Comparison of ENCODE assay signal across 31 cellular contexts in the genomic region with DNA sequence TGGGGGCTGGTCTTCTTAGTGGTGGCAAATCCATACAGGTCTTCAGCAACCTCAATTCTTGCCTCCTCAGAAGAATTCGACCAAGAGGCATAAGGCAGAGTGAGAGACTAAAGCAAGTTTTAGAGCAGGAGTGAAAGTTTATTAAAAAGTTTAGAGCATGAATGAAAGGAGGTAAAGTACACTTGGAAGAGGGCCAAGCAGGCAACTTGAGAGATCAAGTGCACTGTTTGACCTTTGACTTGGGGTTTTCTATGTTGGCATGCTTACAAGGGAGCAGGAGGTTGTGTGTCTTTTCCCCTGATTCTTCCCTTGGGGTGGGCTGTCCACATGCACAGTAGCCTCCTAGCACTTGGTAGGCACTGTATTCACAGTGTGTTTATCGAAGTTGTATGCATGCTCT.
"Had no signal": no experiment of that assay in that cellular context is flagged by ENCODE, and none has a peak within 500 bp of the region (broad histone marks: within the 10 kb centered on the region; RNA-seq: fewer than 3 reads in every experiment).

No MANE protein-coding gene starts in this region.

- DNase-seq: naive thymus-derived CD8-positive, alpha-beta T cell; occipital lobe; ovary; posterior cingulate gyrus; psoas muscle; right cardiac atrium; right lobe of liver; sigmoid colon; spleen; stimulated activated CD4-positive, alpha-beta T cell treated with anti-CD3 and anti-CD28 coated beads, Interleukin-12 subunit alpha, Interleukin-12 subunit beta, amount 100 ng/mL, for 4 hours; stimulated activated CD4-positive, alpha-beta T cell treated with anti-CD3 and anti-CD28 coated beads, Interleukin-1b, Interleukin-23, amount 100 ng/mL, for 48 hours; stimulated activated CD4-positive, alpha-beta T cell treated with anti-CD3 and anti-CD28 coated beads, Interleukin-4, amount 100 ng/mL, for 1 hour; stimulated activated CD4-positive, alpha-beta T cell treated with anti-CD3 and anti-CD28 coated beads, Interleukin-4, amount 100 ng/mL, for 4 hours; stimulated activated CD8-positive, alpha-beta memory T cell treated with anti-CD3 and anti-CD28 coated beads, Interleukin-4, amount 100 ng/mL, for 48 hours; stimulated activated naive CD4-positive, alpha-beta T cell; stimulated activated naive CD8-positive, alpha-beta T cell treated with anti-CD3 and anti-CD28 coated beads, Interleukin-15, amount 100 ng/mL, for 72 hours; stimulated activated naive CD8-positive, alpha-beta T cell treated with anti-CD3 and anti-CD28 coated beads, Interleukin-15, Interleukin-2, amounts not matched to agents 100 U/mL and 50 U/mL, for 24 hours; substantia nigra; testis; tibial artery; transverse colon; upper lobe of right lung; uterus had no signal

- H3K36me3 ChIP-seq: ovary, right lobe of liver, sigmoid colon, spleen, suprapubic skin, transverse colon, upper lobe of right lung, uterus had no signal

- H3K4me3 ChIP-seq: neural progenitor cell, ovary, psoas muscle, right lobe of liver, sigmoid colon, smooth muscle cell, spleen, suprapubic skin, testis, tibial artery, transverse colon, upper lobe of right lung, uterus had no signal

- H3K9me3 ChIP-seq: ovary, psoas muscle, right lobe of liver, testis, tibial artery, transverse colon, upper lobe of right lung, uterus had no signal

- H3K36me3 Mint-ChIP-seq: stimulated activated memory B cell treated with anti-CD40 and anti-IgM and Interleukin-4, amounts not matched to agents 10 μg/mL and 1 μg/mL and 100 μg/mL, for 72 hours had no signal

- H3K4me3 Mint-ChIP-seq: naive thymus-derived CD8-positive, alpha-beta T cell; natural killer cell treated with Interleukin-12 subunit alpha and Interleukin-12 subunit beta and Interleukin-15 and Interleukin-18, amount 100 ng/mL, for 72 hours; neural progenitor cell; stimulated activated memory B cell treated with anti-CD40 and anti-IgM and Interleukin-4, amounts not matched to agents 10 μg/mL and 1 μg/mL and 100 μg/mL, for 72 hours; stimulated activated naive CD8-positive, alpha-beta T cell treated with anti-CD3 and anti-CD28 coated beads, Interleukin-15, amount 100 ng/mL, for 72 hours; type B pancreatic cell had no signal

- H3K27me3 ChIP-seq: neural progenitor cell, ovary, right lobe of liver, sigmoid colon, spleen, suprapubic skin, testis, tibial artery, transverse colon, upper lobe of right lung, uterus had no signal

- H3K4me1 Mint-ChIP-seq: naive thymus-derived CD8-positive, alpha-beta T cell; neural progenitor cell; stimulated activated memory B cell treated with anti-CD40 and anti-IgM and Interleukin-4, amounts not matched to agents 10 μg/mL and 1 μg/mL and 100 μg/mL, for 72 hours; stimulated activated naive CD8-positive, alpha-beta T cell treated with anti-CD3 and anti-CD28 coated beads, Interleukin-15, amount 100 ng/mL, for 72 hours had no signal

- H3K4me1 ChIP-seq: neural progenitor cell, parathyroid adenoma, psoas muscle, sigmoid colon, suprapubic skin, testis, transverse colon, upper lobe of right lung, uterus had no signal

- H3K27me3 Mint-ChIP-seq: natural killer cell treated with Interleukin-12 subunit alpha and Interleukin-12 subunit beta and Interleukin-15 and Interleukin-18, amount 100 ng/mL, for 72 hours; progenitor cell of endocrine pancreas; stimulated activated memory B cell treated with anti-CD40 and anti-IgM and Interleukin-4, amounts not matched to agents 10 μg/mL and 1 μg/mL and 100 μg/mL, for 72 hours; stimulated activated naive CD8-positive, alpha-beta T cell treated with anti-CD3 and anti-CD28 coated beads, Interleukin-15, amount 100 ng/mL, for 72 hours; type B pancreatic cell had no signal

- H3K9ac ChIP-seq: neural progenitor cell, parathyroid adenoma had no signal

- ATAC-seq: naive thymus-derived CD8-positive, alpha-beta T cell; natural killer cell treated with Interleukin-12 subunit alpha and Interleukin-12 subunit beta and Interleukin-15 and Interleukin-18, amount 100 ng/mL, for 72 hours; psoas muscle; right cardiac atrium; stimulated activated memory B cell treated with anti-CD40 and anti-IgM and Interleukin-4, amounts not matched to agents 10 μg/mL and 1 μg/mL and 100 μg/mL, for 72 hours; stimulated activated naive CD8-positive, alpha-beta T cell treated with anti-CD3 and anti-CD28 coated beads, Interleukin-15, amount 100 ng/mL, for 72 hours; stimulated activated naive CD8-positive, alpha-beta T cell treated with anti-CD3 and anti-CD28 coated beads, Interleukin-15, Interleukin-2, amounts not matched to agents 100 U/mL and 50 U/mL, for 24 hours; upper lobe of right lung had no signal

- H3K27ac ChIP-seq: neural progenitor cell, ovary, parathyroid adenoma, psoas muscle, right lobe of liver, sigmoid colon, spleen, suprapubic skin, testis, tibial artery, transverse colon, upper lobe of right lung, uterus had no signal

- H3K27ac Mint-ChIP-seq: naive thymus-derived CD8-positive, alpha-beta T cell; natural killer cell treated with Interleukin-12 subunit alpha and Interleukin-12 subunit beta and Interleukin-15 and Interleukin-18, amount 100 ng/mL, for 72 hours; neural progenitor cell; progenitor cell of endocrine pancreas; stimulated activated memory B cell treated with anti-CD40 and anti-IgM and Interleukin-4, amounts not matched to agents 10 μg/mL and 1 μg/mL and 100 μg/mL, for 72 hours; stimulated activated naive CD8-positive, alpha-beta T cell treated with anti-CD3 and anti-CD28 coated beads, Interleukin-15, amount 100 ng/mL, for 72 hours; type B pancreatic cell had no signal
